ENCODE assay signal across 1 cellular context in the genomic region with DNA sequence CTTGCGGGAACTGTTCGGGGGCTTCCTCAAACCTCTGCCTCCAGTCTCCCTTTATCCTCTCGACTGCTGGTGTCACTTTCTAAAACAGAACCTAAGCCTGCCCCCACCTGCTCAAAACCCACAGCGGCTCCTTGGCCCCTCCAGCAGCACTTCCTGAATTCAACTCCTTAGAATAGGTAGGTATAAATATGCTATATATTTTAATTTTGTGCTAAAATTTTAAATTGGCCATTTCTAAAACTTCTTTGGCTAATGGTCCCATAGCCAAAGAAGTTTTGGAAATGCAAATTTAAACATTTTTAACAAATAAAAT.
TF ChIP-seq lines count a peak whose summit lies in the region.

No MANE protein-coding gene starts in this region.

TF ChIP-seq in K562, 482 proteins besides CTCF, POLR2A, EP300 and RAD21 (continued from another document):
- TF ChIP-seq, protein P1, sequence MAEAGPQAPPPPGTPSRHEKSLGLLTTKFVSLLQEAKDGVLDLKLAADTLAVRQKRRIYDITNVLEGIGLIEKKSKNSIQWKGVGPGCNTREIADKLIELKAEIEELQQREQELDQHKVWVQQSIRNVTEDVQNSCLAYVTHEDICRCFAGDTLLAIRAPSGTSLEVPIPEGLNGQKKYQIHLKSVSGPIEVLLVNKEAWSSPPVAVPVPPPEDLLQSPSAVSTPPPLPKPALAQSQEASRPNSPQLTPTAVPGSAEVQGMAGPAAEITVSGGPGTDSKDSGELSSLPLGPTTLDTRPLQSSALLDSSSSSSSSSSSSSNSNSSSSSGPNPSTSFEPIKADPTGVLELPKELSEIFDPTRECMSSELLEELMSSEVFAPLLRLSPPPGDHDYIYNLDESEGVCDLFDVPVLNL (CRISPR knock-in tag; IDR thresholded peaks at IDR 0.05; ENCODE audit: low read depth): no peak
